ENCODE assay signal across 21 cellular contexts in genomic region chr22:20844055-20845037, GRCh38. TPM values are rescaled to one million over a fixed set of nuclear protein-coding genes. Genes with fewer than 3 reads are reported as not detected.
DNase-seq lines count a peak whose midpoint lies in the region; ATAC-seq, FAIRE-seq and TF ChIP-seq lines count a peak whose summit lies in the region.
"Had no signal": no experiment of that assay in that cellular context is flagged by ENCODE, and none has a peak within 500 bp of the region (broad histone marks: within the 10 kb centered on the region; RNA-seq: fewer than 3 reads in every experiment).

No MANE protein-coding gene starts in this region.

- no peaks in the 10 kb centered on the region for H3K27me3 ChIP-seq in small intestine (ENCODE audit: control insufficient read depth in 2 of 2, insufficient read depth in 2 of 2, low read length in 2 of 2)
- no peaks in the 10 kb centered on the region for H3K27me3 ChIP-seq in upper lobe of left lung

- no peaks in the 10 kb centered on the region for H3K9me3 ChIP-seq in small intestine (ENCODE audit: control insufficient read depth, low read depth)
- no peaks in the 10 kb centered on the region for H3K9me3 ChIP-seq in mucosa of descending colon
- H3K9me3 ChIP-seq in upper lobe of left lung: no peaks in the 10 kb centered on the region

- DNase-seq in activated CD8-positive, alpha-beta memory T cell treated with anti-CD3 and anti-CD28 coated beads for 24 hours: peak; percentile 4
- no peak for DNase-seq in activated CD8-positive, alpha-beta memory T cell treated with anti-CD3 and anti-CD28 coated beads, Interleukin-2, amount 10 ng/mL, durations not matched to agents 7 days and 5 days
- DNase-seq in LNCaP clone FGC (ENCODE audit: low read depth) (no peak), erythroblast (lab: John Stamatoyannopoulos, UW) (peak; percentile 15 to 71), small intestine (peak; percentile 61), NK-92 (lab: John Stamatoyannopoulos, UW; ENCODE audit: unreplicated experiment) (no peak), mucosa of descending colon (no peak), upper lobe of left lung (no peak)
- DNase-seq: 8988T; CD4-positive, CD25-positive, alpha-beta regulatory T cell; COR-L47; DMS153; GDM1; GOT3; KG1; NCI-H187; NCI-H2107; NCI-H524; NCI-H82 had no signal

- TF ChIP-seq EP300 in upper lobe of left lung (IDR thresholded peaks at IDR 0.05): no peak

- no peak overlapping the region for H3K4me3 Mint-ChIP-seq in activated CD8-positive, alpha-beta memory T cell treated with anti-CD3 and anti-CD28 coated beads, Interleukin-2, amount 10 ng/mL, durations not matched to agents 7 days and 5 days
- H3K4me3 Mint-ChIP-seq: B cell had no signal

- no peaks in the 10 kb centered on the region for H3K36me3 ChIP-seq in small intestine (ENCODE audit: control insufficient read depth in 2 of 2, insufficient read depth in 2 of 2, low read length in 2 of 2)
- no peaks in the 10 kb centered on the region for H3K36me3 ChIP-seq in mucosa of descending colon (ENCODE audit: low read depth)
- no peaks in the 10 kb centered on the region for H3K36me3 ChIP-seq in upper lobe of left lung

- no peaks in the 10 kb centered on the region for H3K9me3 Mint-ChIP-seq in activated CD8-positive, alpha-beta memory T cell treated with anti-CD3 and anti-CD28 coated beads, Interleukin-2, amount 10 ng/mL, durations not matched to agents 7 days and 5 days (ENCODE audit: low read depth)
- H3K9me3 Mint-ChIP-seq: CD4-positive, CD25-positive, alpha-beta regulatory T cell had no signal

- H3K36me3 Mint-ChIP-seq in activated CD8-positive, alpha-beta memory T cell treated with anti-CD3 and anti-CD28 coated beads, Interleukin-2, amount 10 ng/mL, durations not matched to agents 7 days and 5 days: no peaks in the 10 kb centered on the region
- H3K36me3 Mint-ChIP-seq: CD4-positive, CD25-positive, alpha-beta regulatory T cell had no signal

- CTCF ChIA-PET in activated CD8-positive, alpha-beta memory T cell treated with anti-CD3 and anti-CD28 coated beads, Interleukin-2, amount 10 ng/mL, durations not matched to agents 7 days and 5 days (lab: Charles Lee): no interaction called here

- peaks cover 14 to 15% of the 10 kb centered on the region in 2 donors for H3K4me1 ChIP-seq in small intestine (ENCODE audit: control insufficient read depth in 2 of 2, insufficient read depth in 1 of 2, low read depth in 1 of 2, low read length in 1 of 2)
- H3K4me1 ChIP-seq in mucosa of descending colon (ENCODE audit: low read depth): no peaks in the 10 kb centered on the region
- peaks cover 0 to 13% (median 5%) of the 10 kb centered on the region in 4 donors for H3K4me1 ChIP-seq in upper lobe of left lung

- FAIRE-seq in small intestine (lab: Jason Lieb, UNC): no peak

- 51 to 71% (median 59%) methylated on average over 5 of the region's 5 CpGs for WGBS in small intestine, 3 donors
- WGBS in upper lobe of left lung, 2 donors: 90 to 92% methylated on average over 5 of the region's 5 CpGs

- no peak for ATAC-seq in activated CD8-positive, alpha-beta memory T cell treated with anti-CD3 and anti-CD28 coated beads, Interleukin-2, amount 10 ng/mL, durations not matched to agents 7 days and 5 days
- ATAC-seq in mucosa of descending colon (no peak), upper lobe of left lung (ENCODE audit: low FRiP score in 2 of 2) (no peak)
- ATAC-seq: HCT116 had no signal

- H3K27me3 Mint-ChIP-seq in activated CD8-positive, alpha-beta memory T cell treated with anti-CD3 and anti-CD28 coated beads, Interleukin-2, amount 10 ng/mL, durations not matched to agents 7 days and 5 days: no peaks in the 10 kb centered on the region
- H3K27me3 Mint-ChIP-seq: B cell; CD4-positive, CD25-positive, alpha-beta regulatory T cell had no signal

- no peak overlapping the region for H3K27ac Mint-ChIP-seq in activated CD8-positive, alpha-beta memory T cell treated with anti-CD3 and anti-CD28 coated beads, Interleukin-2, amount 10 ng/mL, durations not matched to agents 7 days and 5 days
- H3K27ac Mint-ChIP-seq: B cell had no signal

- H3K4me1 Mint-ChIP-seq in activated CD8-positive, alpha-beta memory T cell treated with anti-CD3 and anti-CD28 coated beads, Interleukin-2, amount 10 ng/mL, durations not matched to agents 7 days and 5 days: peaks cover 15% of the 10 kb centered on the region

- H3K27ac ChIP-seq in small intestine (ENCODE audit: low read depth in 1 of 2, low read length in 1 of 2) (no peak overlapping the region), upper lobe of left lung (no peak overlapping the region)

- intact Hi-C loops in mucosa of descending colon (cut with DNase I, micrococcal nuclease): no loop called here

- no peak for TF ChIP-seq CTCF in LNCaP clone FGC (IDR thresholded peaks at IDR 0.05; ENCODE audit: control insufficient read depth, extremely low read depth, insufficient read depth)
- TF ChIP-seq CTCF in mucosa of descending colon (IDR thresholded peaks at IDR 0.05): no peak
- TF ChIP-seq CTCF in upper lobe of left lung (IDR thresholded peaks at IDR 0.05): no peak

- peak overlapping the region; percentile 19; the same call in 1 of the 2 replicates for H3K4me3 ChIP-seq in LNCaP clone FGC (ENCODE audit: low read depth, low read length)
- no peak overlapping the region for H3K4me3 ChIP-seq in small intestine (ENCODE audit: low read depth in 1 of 2, low read length in 2 of 2)
- H3K4me3 ChIP-seq in mucosa of descending colon: no peak overlapping the region
- no peak overlapping the region for H3K4me3 ChIP-seq in upper lobe of left lung

- no peak for TF ChIP-seq POLR2A in erythroblast (IDR thresholded peaks at IDR 0.05; ENCODE audit: low read length)
- TF ChIP-seq POLR2A in upper lobe of left lung (IDR thresholded peaks at IDR 0.05): no peak

RNA-seq across cellular contexts. Expression of gene PI4KA, which starts 14.3 kb away (rescaled TPM):
- 10 to 100 TPM; 84.5 to 99.6 TPM for total RNA-seq in activated CD8-positive, alpha-beta memory T cell treated with anti-CD3 and anti-CD28 coated beads, Interleukin-2, amount 10 ng/mL, durations not matched to agents 7 days and 5 days
- 10 to 100 TPM; 40.5 to 49.7 (median 41.8) TPM for polyA plus RNA-seq in small intestine
- total RNA-seq in mucosa of descending colon (100 to 1,000 TPM in 1 of 3 donors, 10 to 100 TPM in 2; 77.7 to 130 (median 95.0) TPM), upper lobe of left lung (100 to 1,000 TPM in 2 of 6 donors, 10 to 100 TPM in 4; 68.6 to 251 (median 89.5) TPM)

RNA-seq across cellular contexts. Expression of gene SNAP29, which starts 14.5 kb away (rescaled TPM):
- 10 to 100 TPM; 32.3 to 38.5 TPM for total RNA-seq in activated CD8-positive, alpha-beta memory T cell treated with anti-CD3 and anti-CD28 coated beads, Interleukin-2, amount 10 ng/mL, durations not matched to agents 7 days and 5 days
- polyA plus RNA-seq in small intestine: 10 to 100 TPM; 13.8 to 20.8 (median 15.6) TPM
- total RNA-seq in mucosa of descending colon (10 to 100 TPM; 32.2 to 33.8 (median 32.5) TPM), upper lobe of left lung (10 to 100 TPM; 10.2 to 28.3 (median 19.8) TPM)

Comparison
In these comparisons a context has a peak if more than half of its experiments do, and no peak if none do; other contexts are left out.
1. DNase-seq: peak in activated CD8-positive, alpha-beta memory T cell treated with anti-CD3 and anti-CD28 coated beads for 24 hours (single experiment), erythroblast (2 of 2) and small intestine (single experiment); none in activated CD8-positive, alpha-beta memory T cell treated with anti-CD3 and anti-CD28 coated beads, Interleukin-2, amount 10 ng/mL, durations not matched to agents 7 days and 5 days (single experiment), LNCaP clone FGC (single experiment), NK-92 (single experiment), mucosa of descending colon (0 of 3) and upper lobe of left lung (0 of 2).